In genomic region chr9:4640027-4640426, GRCh38 we compare ENCODE assay signal across 7 cellular contexts. TPM values are rescaled to one million over a fixed set of nuclear protein-coding genes. Genes with fewer than 3 reads are reported as not detected.
A peak's percentile ranks its signal among the peaks of the same experiment; 100 is the strongest.
DNase-seq lines count a peak whose midpoint lies in the region; ATAC-seq and TF ChIP-seq lines count a peak whose summit lies in the region.

No MANE protein-coding gene starts in this region.

- CTCF ChIA-PET in activated CD4-positive, alpha-beta memory T cell treated with anti-CD3 and anti-CD28 coated beads for 36 hours (lab: Charles Lee) = interaction anchor here (0.6 to 2.2 kb wide), 11 partner anchors 13 to 325 kb away, joined by 3 to 19 read pairs (median 4); no protein-coding TSS in a partner anchor

- no peak for ATAC-seq in omental fat pad (ENCODE audit: low FRiP score)
- ATAC-seq in natural killer cell treated with Interleukin-12 subunit alpha and Interleukin-12 subunit beta and Interleukin-15 and Interleukin-18, amount 100 ng/mL, for 72 hours = no peak

- H3K27me3 Mint-ChIP-seq in activated CD4-positive, alpha-beta memory T cell treated with anti-CD3 and anti-CD28 coated beads for 36 hours = no peaks in the 10 kb centered on the region
- peaks cover 9 to 11% of the 10 kb centered on the region in 2 donors for H3K27me3 Mint-ChIP-seq in natural killer cell treated with Interleukin-12 subunit alpha and Interleukin-12 subunit beta and Interleukin-15 and Interleukin-18, amount 100 ng/mL, for 72 hours

- no peak overlapping the region for H3K27ac ChIP-seq in tibial artery

- intact Hi-C loops in activated CD4-positive, alpha-beta memory T cell treated with anti-CD3 and anti-CD28 coated beads for 36 hours (cut with micrococcal nuclease) = loop anchor here (1.0 to 2.0 kb wide), 3 partner anchors 35 to 325 kb away; no protein-coding TSS in a partner anchor
- intact Hi-C loops in tibial artery (cut with DNase I; ENCODE audit: low total_unique reads) = no loop called here

- no peaks in the 10 kb centered on the region for H3K36me3 Mint-ChIP-seq in activated CD4-positive, alpha-beta memory T cell treated with anti-CD3 and anti-CD28 coated beads for 36 hours
- H3K36me3 Mint-ChIP-seq in natural killer cell treated with Interleukin-12 subunit alpha and Interleukin-12 subunit beta and Interleukin-15 and Interleukin-18, amount 100 ng/mL, for 72 hours = no peaks in the 10 kb centered on the region

- H3K4me1 ChIP-seq in tibial artery = no peaks in the 10 kb centered on the region

- H3K9me3 Mint-ChIP-seq in activated CD4-positive, alpha-beta memory T cell treated with anti-CD3 and anti-CD28 coated beads for 36 hours = no peaks in the 10 kb centered on the region
- no peaks in the 10 kb centered on the region for H3K9me3 Mint-ChIP-seq in natural killer cell treated with Interleukin-12 subunit alpha and Interleukin-12 subunit beta and Interleukin-15 and Interleukin-18, amount 100 ng/mL, for 72 hours

- no peak overlapping the region for H3K4me3 Mint-ChIP-seq in activated CD4-positive, alpha-beta memory T cell treated with anti-CD3 and anti-CD28 coated beads for 36 hours
- H3K4me3 Mint-ChIP-seq in natural killer cell treated with Interleukin-12 subunit alpha and Interleukin-12 subunit beta and Interleukin-15 and Interleukin-18, amount 100 ng/mL, for 72 hours = no peak overlapping the region

- no peaks in the 10 kb centered on the region for H3K4me1 Mint-ChIP-seq in activated CD4-positive, alpha-beta memory T cell treated with anti-CD3 and anti-CD28 coated beads for 36 hours (ENCODE audit: low read depth)
- peaks cover 0 to 5% of the 10 kb centered on the region in 2 donors for H3K4me1 Mint-ChIP-seq in natural killer cell treated with Interleukin-12 subunit alpha and Interleukin-12 subunit beta and Interleukin-15 and Interleukin-18, amount 100 ng/mL, for 72 hours (ENCODE audit: low read depth in 2 of 2)

- POLR2A ChIA-PET in activated CD4-positive, alpha-beta memory T cell treated with anti-CD3 and anti-CD28 coated beads for 36 hours (lab: Charles Lee) = no interaction called here

- no peak for TF ChIP-seq POLR2A in NB4 (IDR thresholded peaks at IDR 0.05; ENCODE audit: extremely low read depth, insufficient read length)

- DNase-seq in GM03348 (ENCODE audit: low spot score) (peak; percentile 43), NB4 (ENCODE audit: low read depth) (peak; percentile 70), germinal center (ENCODE audit: low spot score) (peak; percentile 6), tibial artery (no peak), omental fat pad (ENCODE audit: low spot score) (no peak)
- DNase-seq in activated CD4-positive, alpha-beta memory T cell treated with anti-CD3 and anti-CD28 coated beads for 36 hours = peak; percentile 61
- no peak for DNase-seq in natural killer cell treated with Interleukin-12 subunit alpha and Interleukin-12 subunit beta and Interleukin-15 and Interleukin-18, amount 100 ng/mL, for 72 hours (ENCODE audit: low spot score)

- H3K27me3 ChIP-seq in tibial artery = no peaks in the 10 kb centered on the region

- TF ChIP-seq CTCF in NB4 (IDR thresholded peaks at IDR 0.05; ENCODE audit: low read depth, low read length) (peak; percentile 72), tibial artery (IDR thresholded peaks at IDR 0.05) (peak; percentile 45 to 51), omental fat pad (IDR thresholded peaks at IDR 0.05) (no peak)

- H3K4me3 ChIP-seq in NB4 (ENCODE audit: low read depth, low read length) (no peak overlapping the region), tibial artery (no peak overlapping the region)

- H3K27ac Mint-ChIP-seq in activated CD4-positive, alpha-beta memory T cell treated with anti-CD3 and anti-CD28 coated beads for 36 hours = no peak overlapping the region
- no peak overlapping the region for H3K27ac Mint-ChIP-seq in natural killer cell treated with Interleukin-12 subunit alpha and Interleukin-12 subunit beta and Interleukin-15 and Interleukin-18, amount 100 ng/mL, for 72 hours

- H3K9me3 ChIP-seq in tibial artery = no peaks in the 10 kb centered on the region

- no peaks in the 10 kb centered on the region for H3K36me3 ChIP-seq in tibial artery

RNA-seq across cellular contexts. Expression of gene PLPP6, which starts 22.1 kb away (rescaled TPM):
- 1 to 10 TPM; 4.4 to 4.6 TPM for total RNA-seq in activated CD4-positive, alpha-beta memory T cell treated with anti-CD3 and anti-CD28 coated beads for 36 hours
- 1 to 10 TPM; 3.4 to 6.0 (median 5.3) TPM for total RNA-seq in omental fat pad
- total RNA-seq in natural killer cell treated with Interleukin-12 subunit alpha and Interleukin-12 subunit beta and Interleukin-15 and Interleukin-18, amount 100 ng/mL, for 72 hours = 1 to 10 TPM; 3.8 to 5.9 TPM

RNA-seq across cellular contexts. Expression of gene SPATA6L, which starts 26.3 kb away (rescaled TPM):
- total RNA-seq in activated CD4-positive, alpha-beta memory T cell treated with anti-CD3 and anti-CD28 coated beads for 36 hours = under 1 TPM; 0.48 to 0.59 TPM
- total RNA-seq in omental fat pad = 1 to 10 TPM; 1.3 to 5.5 (median 2.6) TPM
- total RNA-seq in natural killer cell treated with Interleukin-12 subunit alpha and Interleukin-12 subunit beta and Interleukin-15 and Interleukin-18, amount 100 ng/mL, for 72 hours = 1 to 10 TPM in 1 of 2 donors, under 1 TPM in 1; 0.78 to 2.6 TPM

RNA-seq across cellular contexts. Expression of gene CDC37L1, which starts 39.3 kb away (rescaled TPM):
- total RNA-seq in activated CD4-positive, alpha-beta memory T cell treated with anti-CD3 and anti-CD28 coated beads for 36 hours = 10 to 100 TPM in 1 of 2 experiments, 1 to 10 TPM in 1; 9.7 to 11.0 TPM
- total RNA-seq in omental fat pad = 10 to 100 TPM; 26.3 to 46.1 (median 31.2) TPM
- total RNA-seq in natural killer cell treated with Interleukin-12 subunit alpha and Interleukin-12 subunit beta and Interleukin-15 and Interleukin-18, amount 100 ng/mL, for 72 hours = 10 to 100 TPM in 1 of 2 donors, 1 to 10 TPM in 1; 9.0 to 11.7 TPM

Comparison
In these comparisons a context has a peak if more than half of its experiments do, and no peak if none do; other contexts are left out.
1. DNase-seq: peak in GM03348 (single experiment), NB4 (single experiment), activated CD4-positive, alpha-beta memory T cell treated with anti-CD3 and anti-CD28 coated beads for 36 hours (single experiment) and germinal center (single experiment); none in tibial artery (0 of 2), omental fat pad (single experiment) and natural killer cell treated with Interleukin-12 subunit alpha and Interleukin-12 subunit beta and Interleukin-15 and Interleukin-18, amount 100 ng/mL, for 72 hours (single experiment).
2. CTCF ChIP-seq: peak in NB4 (single experiment) and tibial artery (2 of 2); none in omental fat pad (0 of 3).